Comparison of ENCODE assay signal across 1 cellular context in the genomic region with DNA sequence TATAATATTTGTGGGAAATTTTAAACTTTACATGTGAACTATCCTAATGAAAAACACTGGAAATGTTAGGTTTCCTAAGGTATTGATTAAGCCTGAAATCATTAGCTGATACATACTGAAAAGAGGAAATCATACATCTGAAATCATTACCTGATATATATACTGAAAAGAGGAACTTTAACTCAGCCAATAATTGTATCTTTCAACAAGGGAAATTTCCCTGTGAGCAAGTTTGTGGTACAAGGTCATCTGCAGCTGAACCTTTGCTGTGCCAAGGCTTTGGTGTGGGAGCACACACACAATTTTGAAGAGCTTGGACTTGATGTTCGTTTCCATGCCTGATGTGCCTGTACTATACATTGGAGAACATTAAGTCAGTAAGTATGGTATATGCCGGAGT.
TF ChIP-seq lines count a peak whose summit lies in the region.

No MANE protein-coding gene starts in this region.

TF ChIP-seq in GM23338, 12 proteins besides CTCF, POLR2A, EP300 and RAD21 (continued from another document):
- TF ChIP-seq, protein P1, sequence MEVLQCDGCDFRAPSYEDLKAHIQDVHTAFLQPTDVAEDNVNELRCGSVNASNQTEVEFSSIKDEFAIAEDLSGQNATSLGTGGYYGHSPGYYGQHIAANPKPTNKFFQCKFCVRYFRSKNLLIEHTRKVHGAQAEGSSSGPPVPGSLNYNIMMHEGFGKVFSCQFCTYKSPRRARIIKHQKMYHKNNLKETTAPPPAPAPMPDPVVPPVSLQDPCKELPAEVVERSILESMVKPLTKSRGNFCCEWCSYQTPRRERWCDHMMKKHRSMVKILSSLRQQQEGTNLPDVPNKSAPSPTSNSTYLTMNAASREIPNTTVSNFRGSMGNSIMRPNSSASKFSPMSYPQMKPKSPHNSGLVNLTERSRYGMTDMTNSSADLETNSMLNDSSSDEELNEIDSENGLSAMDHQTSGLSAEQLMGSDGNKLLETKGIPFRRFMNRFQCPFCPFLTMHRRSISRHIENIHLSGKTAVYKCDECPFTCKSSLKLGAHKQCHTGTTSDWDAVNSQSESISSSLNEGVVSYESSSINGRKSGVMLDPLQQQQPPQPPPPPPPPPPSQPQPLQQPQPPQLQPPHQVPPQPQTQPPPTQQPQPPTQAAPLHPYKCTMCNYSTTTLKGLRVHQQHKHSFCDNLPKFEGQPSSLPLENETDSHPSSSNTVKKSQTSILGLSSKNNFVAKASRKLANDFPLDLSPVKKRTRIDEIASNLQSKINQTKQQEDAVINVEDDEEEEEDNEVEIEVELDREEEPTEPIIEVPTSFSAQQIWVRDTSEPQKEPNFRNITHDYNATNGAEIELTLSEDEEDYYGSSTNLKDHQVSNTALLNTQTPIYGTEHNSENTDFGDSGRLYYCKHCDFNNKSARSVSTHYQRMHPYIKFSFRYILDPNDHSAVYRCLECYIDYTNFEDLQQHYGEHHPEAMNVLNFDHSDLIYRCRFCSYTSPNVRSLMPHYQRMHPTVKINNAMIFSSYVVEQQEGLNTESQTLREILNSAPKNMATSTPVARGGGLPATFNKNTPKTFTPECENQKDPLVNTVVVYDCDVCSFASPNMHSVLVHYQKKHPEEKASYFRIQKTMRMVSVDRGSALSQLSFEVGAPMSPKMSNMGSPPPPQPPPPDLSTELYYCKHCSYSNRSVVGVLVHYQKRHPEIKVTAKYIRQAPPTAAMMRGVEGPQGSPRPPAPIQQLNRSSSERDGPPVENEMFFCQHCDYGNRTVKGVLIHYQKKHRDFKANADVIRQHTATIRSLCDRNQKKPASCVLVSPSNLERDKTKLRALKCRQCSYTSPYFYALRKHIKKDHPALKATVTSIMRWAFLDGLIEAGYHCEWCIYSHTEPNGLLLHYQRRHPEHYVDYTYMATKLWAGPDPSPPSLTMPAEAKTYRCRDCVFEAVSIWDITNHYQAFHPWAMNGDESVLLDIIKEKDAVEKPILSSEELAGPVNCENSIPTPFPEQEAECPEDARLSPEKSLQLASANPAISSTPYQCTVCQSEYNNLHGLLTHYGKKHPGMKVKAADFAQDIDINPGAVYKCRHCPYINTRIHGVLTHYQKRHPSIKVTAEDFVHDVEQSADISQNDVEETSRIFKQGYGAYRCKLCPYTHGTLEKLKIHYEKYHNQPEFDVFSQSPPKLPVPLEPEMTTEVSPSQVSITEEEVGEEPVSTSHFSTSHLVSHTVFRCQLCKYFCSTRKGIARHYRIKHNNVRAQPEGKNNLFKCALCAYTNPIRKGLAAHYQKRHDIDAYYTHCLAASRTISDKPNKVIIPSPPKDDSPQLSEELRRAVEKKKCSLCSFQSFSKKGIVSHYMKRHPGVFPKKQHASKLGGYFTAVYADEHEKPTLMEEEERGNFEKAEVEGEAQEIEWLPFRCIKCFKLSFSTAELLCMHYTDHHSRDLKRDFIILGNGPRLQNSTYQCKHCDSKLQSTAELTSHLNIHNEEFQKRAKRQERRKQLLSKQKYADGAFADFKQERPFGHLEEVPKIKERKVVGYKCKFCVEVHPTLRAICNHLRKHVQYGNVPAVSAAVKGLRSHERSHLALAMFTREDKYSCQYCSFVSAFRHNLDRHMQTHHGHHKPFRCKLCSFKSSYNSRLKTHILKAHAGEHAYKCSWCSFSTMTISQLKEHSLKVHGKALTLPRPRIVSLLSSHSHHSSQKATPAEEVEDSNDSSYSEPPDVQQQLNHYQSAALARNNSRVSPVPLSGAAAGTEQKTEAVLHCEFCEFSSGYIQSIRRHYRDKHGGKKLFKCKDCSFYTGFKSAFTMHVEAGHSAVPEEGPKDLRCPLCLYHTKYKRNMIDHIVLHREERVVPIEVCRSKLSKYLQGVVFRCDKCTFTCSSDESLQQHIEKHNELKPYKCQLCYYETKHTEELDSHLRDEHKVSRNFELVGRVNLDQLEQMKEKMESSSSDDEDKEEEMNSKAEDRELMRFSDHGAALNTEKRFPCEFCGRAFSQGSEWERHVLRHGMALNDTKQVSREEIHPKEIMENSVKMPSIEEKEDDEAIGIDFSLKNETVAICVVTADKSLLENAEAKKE (CRISPR knock-in tag; IDR thresholded peaks at IDR 0.05): no peak
- no peak for TF ChIP-seq POLR2AphosphoS5 (IDR thresholded peaks at IDR 0.05; ENCODE audit: low read depth)
- no peak for TF ChIP-seq ETS1 (IDR thresholded peaks at IDR 0.05)
- TF ChIP-seq STAT1 (IDR thresholded peaks at IDR 0.05; ENCODE audit: unreplicated experiment): no peak
- no peak for TF ChIP-seq EZH2 (IDR thresholded peaks at IDR 0.05; ENCODE audit: low read depth, unreplicated experiment)
- TF ChIP-seq ZNF331 (CRISPR knock-in tag; IDR thresholded peaks at IDR 0.05; ENCODE audit: low read depth): no peak
- TF ChIP-seq, protein P2, sequence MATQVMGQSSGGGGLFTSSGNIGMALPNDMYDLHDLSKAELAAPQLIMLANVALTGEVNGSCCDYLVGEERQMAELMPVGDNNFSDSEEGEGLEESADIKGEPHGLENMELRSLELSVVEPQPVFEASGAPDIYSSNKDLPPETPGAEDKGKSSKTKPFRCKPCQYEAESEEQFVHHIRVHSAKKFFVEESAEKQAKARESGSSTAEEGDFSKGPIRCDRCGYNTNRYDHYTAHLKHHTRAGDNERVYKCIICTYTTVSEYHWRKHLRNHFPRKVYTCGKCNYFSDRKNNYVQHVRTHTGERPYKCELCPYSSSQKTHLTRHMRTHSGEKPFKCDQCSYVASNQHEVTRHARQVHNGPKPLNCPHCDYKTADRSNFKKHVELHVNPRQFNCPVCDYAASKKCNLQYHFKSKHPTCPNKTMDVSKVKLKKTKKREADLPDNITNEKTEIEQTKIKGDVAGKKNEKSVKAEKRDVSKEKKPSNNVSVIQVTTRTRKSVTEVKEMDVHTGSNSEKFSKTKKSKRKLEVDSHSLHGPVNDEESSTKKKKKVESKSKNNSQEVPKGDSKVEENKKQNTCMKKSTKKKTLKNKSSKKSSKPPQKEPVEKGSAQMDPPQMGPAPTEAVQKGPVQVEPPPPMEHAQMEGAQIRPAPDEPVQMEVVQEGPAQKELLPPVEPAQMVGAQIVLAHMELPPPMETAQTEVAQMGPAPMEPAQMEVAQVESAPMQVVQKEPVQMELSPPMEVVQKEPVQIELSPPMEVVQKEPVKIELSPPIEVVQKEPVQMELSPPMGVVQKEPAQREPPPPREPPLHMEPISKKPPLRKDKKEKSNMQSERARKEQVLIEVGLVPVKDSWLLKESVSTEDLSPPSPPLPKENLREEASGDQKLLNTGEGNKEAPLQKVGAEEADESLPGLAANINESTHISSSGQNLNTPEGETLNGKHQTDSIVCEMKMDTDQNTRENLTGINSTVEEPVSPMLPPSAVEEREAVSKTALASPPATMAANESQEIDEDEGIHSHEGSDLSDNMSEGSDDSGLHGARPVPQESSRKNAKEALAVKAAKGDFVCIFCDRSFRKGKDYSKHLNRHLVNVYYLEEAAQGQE (IDR thresholded peaks at IDR 0.05; ENCODE audit: unreplicated experiment): no peak
- no peak for TF ChIP-seq EZH2phosphoT487 (IDR thresholded peaks at IDR 0.05; ENCODE audit: unreplicated experiment)
- no peak for TF ChIP-seq ZNF114 (CRISPR knock-in tag; IDR thresholded peaks at IDR 0.05)
